In the genomic region with DNA sequence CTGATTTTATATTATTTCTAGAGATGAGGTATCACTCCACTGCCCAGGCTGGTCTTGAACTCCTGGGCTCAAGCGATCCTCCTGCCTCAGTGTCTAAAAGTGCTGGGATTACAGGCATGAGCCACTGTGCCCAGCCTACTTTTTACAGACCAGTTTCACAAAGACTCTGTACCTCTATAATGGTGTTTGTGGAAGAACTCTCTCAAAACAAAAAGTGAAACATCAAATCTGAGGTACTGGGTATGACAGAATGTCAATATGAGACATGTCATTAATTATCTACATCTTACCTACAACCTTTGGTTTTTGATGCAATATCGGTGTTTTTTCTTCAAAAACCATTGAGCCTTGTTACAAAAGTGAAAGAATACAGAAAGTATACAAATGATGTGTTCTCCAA, we compare ENCODE assay signal across 18 cellular contexts. TPM values are rescaled to one million over a fixed set of nuclear protein-coding genes. Genes with fewer than 3 reads are reported as not detected.
DNase-seq lines count a peak whose midpoint lies in the region; ATAC-seq and TF ChIP-seq lines count a peak whose summit lies in the region.
"Had no signal": no experiment of that assay in that cellular context is flagged by ENCODE, and none has a peak within 500 bp of the region (broad histone marks: within the 10 kb centered on the region; RNA-seq: fewer than 3 reads in every experiment).

No MANE protein-coding gene starts in this region.

- TF ChIP-seq CTCF in GM06990 (IDR thresholded peaks at IDR 0.05; ENCODE audit: insufficient read depth, low read length, poor library complexity, severe bottlenecking) = no peak
- no peak for TF ChIP-seq CTCF in colonic mucosa (IDR thresholded peaks at IDR 0.05)

- H3K36me3 ChIP-seq in GM06990 (ENCODE audit: control insufficient read depth, insufficient read depth, low read length) (no peaks in the 10 kb centered on the region), colonic mucosa (no peaks in the 10 kb centered on the region)
- H3K36me3 ChIP-seq: BLaER1 had no signal

- intact Hi-C loops in colonic mucosa (cut with DNase I) = no loop called here

- 0 out of 2 replicates have a peak overlapping the region, but pooled peaks have one; percentile 6 for H3K4me3 ChIP-seq in GM06990 (replicated peaks; ENCODE audit: low read depth, low read length)
- H3K4me3 ChIP-seq in colonic mucosa = no peak overlapping the region
- H3K4me3 ChIP-seq: BLaER1 had no signal

- ATAC-seq in GM18907 (IDR thresholded peaks at IDR 0.05; ENCODE audit: unreplicated experiment) (peak; percentile 63), GM21423 (IDR thresholded peaks at IDR 0.05; ENCODE audit: unreplicated experiment) (peak; percentile 62), HG03378 (IDR thresholded peaks at IDR 0.05; ENCODE audit: unreplicated experiment) (peak; percentile 59)
- ATAC-seq: CD8-positive, alpha-beta T cell had no signal

- no peak overlapping the region for H3K27ac ChIP-seq in colonic mucosa
- H3K27ac ChIP-seq: BLaER1, HL-60, RWPE1 had no signal

- H3K27me3 ChIP-seq in GM06990 (replicated peaks; ENCODE audit: control insufficient read depth, insufficient read depth, low read length) (no peaks in the 10 kb centered on the region), colonic mucosa (no peaks in the 10 kb centered on the region)
- H3K27me3 ChIP-seq: BLaER1 had no signal

- no peak overlapping the region for H3K9ac ChIP-seq in colonic mucosa (ENCODE audit: low read depth in 2 of 2, low read length in 2 of 2)
- H3K9ac ChIP-seq: BLaER1 had no signal

- H3K4me1 ChIP-seq in colonic mucosa = no peaks in the 10 kb centered on the region
- H3K4me1 ChIP-seq: BLaER1 had no signal

- no peak for DNase-seq in GM06990 (ENCODE audit: extremely low read depth, insufficient read length)
- no peak for DNase-seq in colonic mucosa
- no peak for DNase-seq in DMS53 treated with DMSO at 0.1 percent for 48 hours (lab: John Stamatoyannopoulos, UW; ENCODE audit: unreplicated experiment)
- DNase-seq in NK-92 (lab: John Stamatoyannopoulos, UW; ENCODE audit: unreplicated experiment) = no peak
- DNase-seq in hepatic stellate cell (ENCODE audit: low spot score) = no peak
- DNase-seq: 8988T; CD8-positive, alpha-beta T cell; DMS79; NCI-H1105 treated with DMSO at 0.1 percent for 48 hours; NCI-H1694 treated with DMSO at 0.1 percent for 48 hours; NCI-H446; NCI-H69 had no signal

- H3K9me3 ChIP-seq in colonic mucosa = no peaks in the 10 kb centered on the region
- H3K9me3 ChIP-seq: BLaER1 had no signal

RNA-seq across cellular contexts. Expression of a gene that starts 49.4 kb away (rescaled TPM):
- 10 to 100 TPM; 14.3 to 18.5 TPM for total RNA-seq in colonic mucosa
